1 cellular context compared by ENCODE assay signal in the genomic region with DNA sequence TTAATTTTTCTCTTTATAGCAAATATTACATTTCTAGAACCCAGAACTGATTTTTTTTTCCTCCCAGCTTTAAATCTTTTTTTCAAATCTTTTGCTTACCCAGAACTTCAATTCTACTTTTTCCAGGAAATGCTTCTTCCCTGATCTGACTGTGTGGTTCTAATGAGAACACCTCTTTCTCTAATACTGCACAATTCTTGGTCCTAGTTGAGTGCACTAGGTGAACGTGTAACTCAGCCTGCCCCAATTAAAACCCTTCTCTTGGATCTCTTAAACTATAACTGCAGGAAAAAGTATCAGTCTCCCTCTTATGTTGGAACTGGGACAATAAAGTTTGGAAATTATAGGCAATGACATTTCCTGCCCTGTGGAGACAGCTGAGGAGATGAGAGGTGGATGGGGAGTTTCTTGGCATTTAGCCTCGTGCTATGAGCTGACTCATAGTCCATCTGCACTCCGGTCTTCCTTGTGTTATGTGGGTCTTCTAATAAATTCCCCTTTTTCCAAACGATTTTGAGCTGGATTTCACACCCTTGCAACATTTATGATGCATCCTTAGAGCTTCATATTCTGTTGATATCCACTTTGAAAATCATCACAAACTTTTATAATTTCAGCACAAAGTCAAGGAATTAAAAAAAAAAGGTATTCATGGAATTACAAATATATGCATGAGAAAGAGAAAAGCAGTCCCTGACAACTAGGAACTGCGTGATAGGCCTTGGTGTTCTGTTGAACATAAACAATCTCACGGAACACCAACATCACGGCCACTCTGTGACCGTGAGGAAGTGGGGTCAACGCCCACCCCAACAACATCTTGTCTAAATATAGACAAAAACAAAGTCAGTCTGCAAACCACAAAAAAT.
TF ChIP-seq lines count a peak whose summit lies in the region.

No MANE protein-coding gene starts in this region.

TF ChIP-seq in SK-N-SH, 30 proteins besides CTCF, POLR2A, EP300 and RAD21 (continued from another document):
- peak; percentile 68 for TF ChIP-seq TCF12 (IDR thresholded peaks at IDR 0.05)
- TF ChIP-seq YY1 (IDR thresholded peaks at IDR 0.05; ENCODE audit: low read depth): no peak
- TF ChIP-seq PBX3 (IDR thresholded peaks at IDR 0.05): peak; percentile 84
- peak; percentile 72 for TF ChIP-seq JUND (IDR thresholded peaks at IDR 0.05)
